ENCODE assay signal across 11 cellular contexts in genomic region chr1:50425376-50426107, GRCh38. TPM values are rescaled to one million over a fixed set of nuclear protein-coding genes. Genes with fewer than 3 reads are reported as not detected.
DNase-seq lines count a peak whose midpoint lies in the region; ATAC-seq and TF ChIP-seq lines count a peak whose summit lies in the region.
"Had no signal": no experiment of that assay in that cellular context is flagged by ENCODE, and none has a peak within 500 bp of the region (broad histone marks: within the 10 kb centered on the region; RNA-seq: fewer than 3 reads in every experiment).

No MANE protein-coding gene starts in this region.

- peaks cover 17 to 24% of the 10 kb centered on the region in 2 experiments; a peak in 1 of 4 replicates for H3K4me1 ChIP-seq in SK-N-SH (ENCODE audit: control insufficient read depth in 1 of 2, insufficient read depth in 2 of 2, low read depth in 1 of 2, low read length in 1 of 2)

- no peak for TF ChIP-seq EP300 in SK-N-SH (IDR thresholded peaks at IDR 0.05; ENCODE audit: borderline replicate concordance in 1 of 2, low read depth in 1 of 2, low read length in 1 of 2)

- no peaks in the 10 kb centered on the region for H3K79me2 ChIP-seq in SK-N-SH (ENCODE audit: insufficient read depth)

- H3K27me3 Mint-ChIP-seq in stimulated activated naive CD8-positive, alpha-beta T cell treated with anti-CD3 and anti-CD28 coated beads, Interleukin-15, Interleukin-2, amounts not matched to agents 100 ng/mL and 50 ng/mL, for 24 hours = peaks cover 89% of the 10 kb centered on the region
- peaks cover 94% of the 10 kb centered on the region for H3K27me3 Mint-ChIP-seq in type B pancreatic cell

- H3K4me2 ChIP-seq in SK-N-SH = peak overlapping the region; percentile 70; the same call in 1 of the 2 replicates

- TF ChIP-seq RAD21 in SK-N-SH (IDR thresholded peaks at IDR 0.05; ENCODE audit: low read length) = no peak

- H3K9ac ChIP-seq in SK-N-SH = no peak overlapping the region

- H3K36me3 Mint-ChIP-seq in stimulated activated naive CD8-positive, alpha-beta T cell treated with anti-CD3 and anti-CD28 coated beads, Interleukin-15, Interleukin-2, amounts not matched to agents 100 ng/mL and 50 ng/mL, for 24 hours (ENCODE audit: low read depth) = no peaks in the 10 kb centered on the region
- no peaks in the 10 kb centered on the region for H3K36me3 Mint-ChIP-seq in type B pancreatic cell

- ATAC-seq in stimulated activated naive CD8-positive, alpha-beta T cell treated with anti-CD3 and anti-CD28 coated beads, Interleukin-15, Interleukin-2, amounts not matched to agents 100 U/mL and 50 U/mL, for 24 hours = no peak
- ATAC-seq in HG03280 (IDR thresholded peaks at IDR 0.05; ENCODE audit: unreplicated experiment) = no peak

- H3K9me2 ChIP-seq in SK-N-SH = no peaks in the 10 kb centered on the region

- no peaks in the 10 kb centered on the region for H3K9me3 ChIP-seq in SK-N-SH
- H3K9me3 ChIP-seq: neutrophil had no signal

- POLR2A ChIA-PET in SK-N-SH (lab: Yijun Ruan, JAX) = no interaction called here

- TF ChIP-seq CTCF in SK-N-SH (IDR thresholded peaks at IDR 0.05) (peak; percentile 31; the same call in 1 of the 2 replicates), type B pancreatic cell (conservative IDR thresholded peaks at IDR 0.05) (peak; percentile 43)

- H3K27me3 ChIP-seq in SK-N-SH (ENCODE audit: insufficient read depth) = peaks cover 96% of the 10 kb centered on the region

- 0 out of 2 replicates have a peak, but pooled peaks cover 13% of the 10 kb centered on the region for H4K20me1 ChIP-seq in SK-N-SH (ENCODE audit: insufficient read depth)

- no peaks in the 10 kb centered on the region for H3K9me3 Mint-ChIP-seq in stimulated activated naive CD8-positive, alpha-beta T cell treated with anti-CD3 and anti-CD28 coated beads, Interleukin-15, Interleukin-2, amounts not matched to agents 100 ng/mL and 50 ng/mL, for 24 hours
- H3K9me3 Mint-ChIP-seq in type B pancreatic cell = no peaks in the 10 kb centered on the region

- CTCF ChIA-PET in SK-N-SH (lab: Yijun Ruan, JAX) = interaction anchor here (1.1 to 4.2 kb wide), 5 partner anchors 12 to 278 kb away, joined by 3 to 17 read pairs (median 5); no protein-coding TSS in a partner anchor

- H3K27ac ChIP-seq in SK-N-SH (ENCODE audit: low read depth in 2 of 2, low read length in 1 of 2) = no peak overlapping the region
- H3K27ac ChIP-seq: neutrophil had no signal

- no peak overlapping the region for H3K27ac Mint-ChIP-seq in stimulated activated naive CD8-positive, alpha-beta T cell treated with anti-CD3 and anti-CD28 coated beads, Interleukin-15, Interleukin-2, amounts not matched to agents 100 ng/mL and 50 ng/mL, for 24 hours
- H3K27ac Mint-ChIP-seq in type B pancreatic cell = no peak overlapping the region

- no peaks in the 10 kb centered on the region for H3F3A ChIP-seq in SK-N-SH (replicated peaks; ENCODE audit: insufficient read depth)

- H3K4me1 Mint-ChIP-seq in stimulated activated naive CD8-positive, alpha-beta T cell treated with anti-CD3 and anti-CD28 coated beads, Interleukin-15, Interleukin-2, amounts not matched to agents 100 ng/mL and 50 ng/mL, for 24 hours (ENCODE audit: low read depth) = peaks cover 51% of the 10 kb centered on the region
- peaks cover 28% of the 10 kb centered on the region for H3K4me1 Mint-ChIP-seq in type B pancreatic cell (ENCODE audit: unreplicated experiment)

- H2AFZ ChIP-seq in SK-N-SH (ENCODE audit: low read depth) = no peak overlapping the region

- peak overlapping the region; percentile 82 for H3K4me3 Mint-ChIP-seq in stimulated activated naive CD8-positive, alpha-beta T cell treated with anti-CD3 and anti-CD28 coated beads, Interleukin-15, Interleukin-2, amounts not matched to agents 100 ng/mL and 50 ng/mL, for 24 hours
- peak overlapping the region; percentile 41 for H3K4me3 Mint-ChIP-seq in type B pancreatic cell

- WGBS in SK-N-SH (ENCODE audit: low lambda C conversion rate) = 10% methylated on average over 22 of the region's 34 CpGs

- no peak for DNase-seq in stimulated activated naive CD8-positive, alpha-beta T cell treated with anti-CD3 and anti-CD28 coated beads, Interleukin-15, Interleukin-2, amounts not matched to agents 100 U/mL and 50 U/mL, for 24 hours
- DNase-seq in SK-N-SH = peak; percentile 68
- DNase-seq in foreskin melanocyte = peak; percentile 39
- DNase-seq in type B pancreatic cell (ENCODE audit: extremely low spot score, unreplicated experiment) = no peak
- no peak for DNase-seq in NCI-H446 (lab: John Stamatoyannopoulos, UW)
- DNase-seq in RPMI8226 = no peak
- DNase-seq: activated naive CD4-positive, alpha-beta T cell treated with anti-CD3 and anti-CD28 coated beads, Interleukin-2, amount 50 U/mL, for 16 hours; NCI-H187 treated with DMSO at 0.1 percent for 48 hours had no signal

- no peaks in the 10 kb centered on the region for H3K36me3 ChIP-seq in SK-N-SH (replicated peaks in 1 of 2; ENCODE audit: control insufficient read depth in 1 of 2, insufficient read depth in 2 of 2, low read length in 1 of 2)
- H3K36me3 ChIP-seq: neutrophil had no signal

- no peak overlapping the region for H3K4me3 ChIP-seq in SK-N-SH (ENCODE audit: low read depth in 2 of 2, low read length in 1 of 2)

TF ChIP-seq in SK-N-SH, 30 proteins besides CTCF, POLR2A, EP300 and RAD21:
- no peak for TF ChIP-seq SIN3A (IDR thresholded peaks at IDR 0.05; ENCODE audit: borderline replicate concordance, low read depth, low read length)
- no peak for TF ChIP-seq POLR2AphosphoS5 (IDR thresholded peaks at IDR 0.05; ENCODE audit: low read depth, low read length)
- no peak for TF ChIP-seq GABPA (IDR thresholded peaks at IDR 0.05; ENCODE audit: low read depth)
- no peak for TF ChIP-seq SMC3 (IDR thresholded peaks at IDR 0.05; ENCODE audit: low read depth, low read length)
- TF ChIP-seq TEAD4 (IDR thresholded peaks at IDR 0.05; ENCODE audit: borderline replicate concordance, insufficient read depth) = no peak
- TF ChIP-seq NFIC (IDR thresholded peaks at IDR 0.05; ENCODE audit: borderline replicate concordance) = no peak
- no peak for TF ChIP-seq YY1 (IDR thresholded peaks at IDR 0.05; ENCODE audit: low read depth)
- no peak for TF ChIP-seq FOSL2 (IDR thresholded peaks at IDR 0.05; ENCODE audit: borderline replicate concordance, low read depth)
- no peak for TF ChIP-seq MAX (IDR thresholded peaks at IDR 0.05; ENCODE audit: low read depth)
- TF ChIP-seq PBX3 (IDR thresholded peaks at IDR 0.05) = no peak
- TF ChIP-seq GATA2 (CRISPR knock-in tag; IDR thresholded peaks at IDR 0.05) = no peak
- TF ChIP-seq MEF2A (IDR thresholded peaks at IDR 0.05; ENCODE audit: borderline replicate concordance, low read depth) = no peak
- no peak for TF ChIP-seq TCF12 (IDR thresholded peaks at IDR 0.05)

RNA-seq across cellular contexts. Expression of gene DMRTA2, which starts 2.3 kb away (rescaled TPM):
- polyA plus RNA-seq in SK-N-SH (2012; rRNA removed) = 0.02 TPM in 1 of 2 replicates, not detected in the other
- 0.01 and 0.03 TPM in 2 replicates for polyA plus RNA-seq in SK-N-SH (2012; cell fraction: cytosol; rRNA removed)
- 0.12 TPM in 2 replicates for polyA plus RNA-seq in SK-N-SH (2012; cell fraction: nucleus; rRNA removed)
- 0.29 and 0.48 TPM in 2 replicates for total RNA-seq in type B pancreatic cell (ENCODE audit: low replicate concordance)

Comparison
In these comparisons a context has a peak if more than half of its experiments do, and no peak if none do; other contexts are left out.
1. DNase-seq: peak in SK-N-SH (single experiment) and foreskin melanocyte (single experiment); none in stimulated activated naive CD8-positive, alpha-beta T cell treated with anti-CD3 and anti-CD28 coated beads, Interleukin-15, Interleukin-2, amounts not matched to agents 100 U/mL and 50 U/mL, for 24 hours (single experiment), type B pancreatic cell (single experiment), NCI-H446 (0 of 2) and RPMI8226 (single experiment).